ENCODE assay signal across 8 cellular contexts in the genomic region with DNA sequence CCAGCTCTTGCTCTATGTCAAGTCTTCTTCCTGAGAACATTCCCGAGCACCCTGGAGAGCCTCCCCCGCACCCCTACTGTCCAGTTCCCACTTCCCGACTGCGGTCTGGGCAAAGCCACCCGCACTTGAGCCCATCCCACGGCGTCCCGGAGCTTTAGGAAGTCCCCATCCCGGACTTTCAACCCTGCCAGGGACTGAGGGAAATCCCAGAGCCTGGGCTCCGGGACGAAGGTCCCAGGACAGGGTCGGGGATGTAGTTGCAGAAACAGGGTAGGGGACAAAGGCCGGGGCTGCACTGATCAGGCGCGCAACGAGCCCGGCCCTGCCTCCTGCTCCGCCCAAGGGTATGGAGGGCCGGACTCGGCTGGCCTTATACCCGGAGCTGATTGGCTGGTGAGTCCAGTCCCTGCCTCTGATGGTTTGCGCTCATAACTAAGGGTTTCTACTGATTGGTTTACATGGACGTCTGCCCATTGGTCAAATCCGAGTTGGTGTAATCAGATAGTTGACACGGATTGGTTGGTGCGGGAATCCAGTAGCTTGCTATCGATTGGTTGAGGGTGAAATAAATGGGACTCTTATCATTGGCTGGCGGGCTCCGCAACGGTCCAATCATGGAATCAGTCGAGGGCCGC. TPM values are rescaled to one million over a fixed set of nuclear protein-coding genes. Genes with fewer than 3 reads are reported as not detected.
DNase-seq lines count a peak whose midpoint lies in the region; TF ChIP-seq lines count a peak whose summit lies in the region.

No MANE protein-coding gene starts in this region.

- peaks cover 2% of the 10 kb centered on the region for H3K27me3 Mint-ChIP-seq in HFFc6 (ENCODE audit: insufficient read depth)
- H3K27me3 Mint-ChIP-seq in activated naive CD4-positive, alpha-beta T cell treated with anti-CD3 and anti-CD28 coated beads, Interleukin-2, amount 50 U/mL, for 24 hours, result no peaks in the 10 kb centered on the region

- H3K36me3 Mint-ChIP-seq in HFFc6 (ENCODE audit: low read depth), result no peaks in the 10 kb centered on the region
- peaks cover 3% of the 10 kb centered on the region for H3K36me3 Mint-ChIP-seq in activated naive CD4-positive, alpha-beta T cell treated with anti-CD3 and anti-CD28 coated beads, Interleukin-2, amount 50 U/mL, for 24 hours

- H3K9ac ChIP-seq in SK-N-MC (ENCODE audit: insufficient read length), result peak overlapping the region; percentile 87

- peak overlapping the region; percentile 82 for H3K27ac Mint-ChIP-seq in HFFc6
- H3K27ac Mint-ChIP-seq in activated naive CD4-positive, alpha-beta T cell treated with anti-CD3 and anti-CD28 coated beads, Interleukin-2, amount 50 U/mL, for 24 hours, result peak overlapping the region; percentile 95

- peak overlapping the region; percentile 73 for H3K27ac ChIP-seq in SK-N-MC

- DNase-seq in GM04504 (ENCODE audit: low read depth) (peak; percentile 100), HFFc6 (peak; percentile 100), NAMALWA (ENCODE audit: low spot score) (peak; percentile 100), SK-N-MC (ENCODE audit: low read depth, low spot score) (peak; percentile 99), globus pallidus (ENCODE audit: low spot score) (peak; percentile 100), non-pigmented ciliary epithelial cell (ENCODE audit: low read depth) (peak; percentile 100), superior temporal gyrus (ENCODE audit: extremely low spot score) (peak; percentile 100)

- no peaks in the 10 kb centered on the region for H3K9me3 Mint-ChIP-seq in HFFc6
- no peaks in the 10 kb centered on the region for H3K9me3 Mint-ChIP-seq in activated naive CD4-positive, alpha-beta T cell treated with anti-CD3 and anti-CD28 coated beads, Interleukin-2, amount 50 U/mL, for 24 hours

- peak overlapping the region; percentile 91 for H3K4me3 ChIP-seq in SK-N-MC

- H3K9me3 ChIP-seq in SK-N-MC (ENCODE audit: low read depth, low read length), result no peaks in the 10 kb centered on the region

- H3K4me1 Mint-ChIP-seq in HFFc6 (ENCODE audit: low read depth), result peaks cover 18% of the 10 kb centered on the region
- peaks cover 42% of the 10 kb centered on the region for H3K4me1 Mint-ChIP-seq in activated naive CD4-positive, alpha-beta T cell treated with anti-CD3 and anti-CD28 coated beads, Interleukin-2, amount 50 U/mL, for 24 hours

- peaks cover 4% of the 10 kb centered on the region; the same call in 1 of the 2 replicates for H3K36me3 ChIP-seq in SK-N-MC (ENCODE audit: insufficient read depth, low read length)

- H3K4me3 Mint-ChIP-seq in HFFc6, result peak overlapping the region; percentile 93
- peak overlapping the region; percentile 89 for H3K4me3 Mint-ChIP-seq in activated naive CD4-positive, alpha-beta T cell treated with anti-CD3 and anti-CD28 coated beads, Interleukin-2, amount 50 U/mL, for 24 hours

- no peak for TF ChIP-seq CTCF in HFFc6 (IDR thresholded peaks at IDR 0.05)

RNA-seq across cellular contexts. Expression of a gene that starts 0.8 kb away (rescaled TPM):
- 10 to 100 TPM; 11.7 to 15.0 (median 12.1) TPM for total RNA-seq in HFFc6 (2021; fragmentation: NEBNext Ultra II Directional; extraction: Animal tissue kit (Norgen Biotek cat#: 25700))

RNA-seq across cellular contexts. Expression of a gene that starts 3.9 kb away (rescaled TPM):
- total RNA-seq in HFFc6 (2021; fragmentation: NEBNext Ultra II Directional; extraction: Animal tissue kit (Norgen Biotek cat#: 25700)), result 1 to 10 TPM in 4 of 6 experiments, under 1 TPM in 2; 0.24 to 2.7 (median 1.9) TPM

RNA-seq across cellular contexts. Expression of a gene that starts 38.1 kb away (rescaled TPM):
- 10 to 100 TPM in 5 of 6 experiments, 1 to 10 TPM in 1; 9.2 to 15.2 (median 12.2) TPM for total RNA-seq in HFFc6 (2021; fragmentation: NEBNext Ultra II Directional; extraction: Animal tissue kit (Norgen Biotek cat#: 25700))

RNA-seq across cellular contexts. Expression of a gene that starts 40.3 kb away (rescaled TPM):
- total RNA-seq in HFFc6 (2021; fragmentation: NEBNext Ultra II Directional; extraction: Animal tissue kit (Norgen Biotek cat#: 25700)), result not detected

RNA-seq across cellular contexts. Expression of a gene that starts 57.8 kb away (rescaled TPM):
- total RNA-seq in HFFc6 (2021; fragmentation: NEBNext Ultra II Directional; extraction: Animal tissue kit (Norgen Biotek cat#: 25700)), result 100 to 1,000 TPM; 102 to 126 (median 110) TPM

Comparison
In these comparisons a context has a peak if more than half of its experiments do, and no peak if none do; other contexts are left out.
1. Peak in every context shown above with its lines: DNase-seq, H3K4me3 ChIP-seq and H3K27ac ChIP-seq.